In the genomic region with DNA sequence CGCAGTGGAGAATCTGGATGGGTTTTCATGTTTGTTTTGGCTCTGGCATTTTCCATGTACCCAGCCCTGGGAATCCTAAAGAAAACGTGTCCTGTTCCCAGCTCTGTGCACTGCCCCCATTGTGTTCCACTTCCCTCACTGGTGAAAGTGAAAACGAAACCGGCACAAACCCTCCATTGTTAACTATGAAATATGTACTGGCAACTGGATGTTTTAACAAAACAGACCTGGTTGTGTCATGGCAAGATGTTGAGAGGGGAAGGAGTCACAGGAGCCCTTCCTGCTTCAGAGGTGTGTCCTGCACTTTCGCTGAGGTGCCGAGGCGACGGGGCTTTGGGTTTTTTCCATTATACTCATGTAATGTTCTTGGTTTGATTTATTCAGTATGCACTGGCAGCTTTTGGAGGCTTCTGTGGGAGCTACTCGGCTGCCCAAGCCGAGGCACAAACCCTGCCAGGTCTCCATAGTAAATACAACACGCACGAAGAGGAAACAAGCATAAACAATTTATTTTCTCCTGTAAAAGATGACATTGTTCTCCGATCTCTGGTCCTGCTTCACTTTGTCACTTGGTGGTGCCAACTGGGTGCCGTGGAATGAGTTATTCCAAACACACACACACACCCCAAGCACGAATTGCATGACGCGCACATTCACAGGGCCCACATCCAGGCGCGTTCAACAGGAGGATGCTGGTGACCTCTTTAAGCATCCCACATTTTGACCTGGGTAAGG, we compare ENCODE assay signal across 8 cellular contexts.
A peak's percentile ranks its signal among the peaks of the same experiment; 100 is the strongest.
DNase-seq lines count a peak whose midpoint lies in the region; ATAC-seq and TF ChIP-seq lines count a peak whose summit lies in the region.

No MANE protein-coding gene starts in this region.

- H3K9ac ChIP-seq in fibroblast of lung (ENCODE audit: insufficient read depth, low read length), result peak overlapping the region; percentile 36

- H3K9me3 Mint-ChIP-seq in HFFc6 (no peaks in the 10 kb centered on the region), osteocyte (ENCODE audit: unreplicated experiment) (no peaks in the 10 kb centered on the region)

- DNase-seq in DMS153 (lab: John Stamatoyannopoulos, UW), result peak; percentile 61
- peak; percentile 39 for DNase-seq in HFFc6
- DNase-seq in NCI-H2227 treated with DMSO at 0.1 percent for 48 hours (lab: John Stamatoyannopoulos, UW), result peak; percentile 54
- DNase-seq in activated T-cell treated with anti-CD3 and anti-CD28 coated beads for 4 hours, result peak; percentile 35
- DNase-seq in fibroblast of lung (ENCODE audit: low read depth in 2 of 2), result peak; percentile 57 to 85
- DNase-seq in osteocyte (ENCODE audit: extremely low spot score, unreplicated experiment), result no peak
- DNase-seq in thoracic aorta (ENCODE audit: low spot score), result peak; percentile 13
- no peak for DNase-seq in NCI-H446 treated with DMSO at 0.1 percent for 48 hours (lab: John Stamatoyannopoulos, UW)

- H3K79me2 ChIP-seq in fibroblast of lung (ENCODE audit: control insufficient read depth, insufficient read depth, low read length), result peaks cover 26% of the 10 kb centered on the region

- peaks cover 58% of the 10 kb centered on the region for H3K36me3 Mint-ChIP-seq in HFFc6 (ENCODE audit: low read depth)
- no peaks in the 10 kb centered on the region for H3K36me3 Mint-ChIP-seq in osteocyte (ENCODE audit: unreplicated experiment)

- H4K20me1 ChIP-seq in fibroblast of lung (ENCODE audit: control insufficient read depth, extremely low read depth, insufficient read depth, low read length), result no peaks in the 10 kb centered on the region

- H3K4me3 Mint-ChIP-seq in HFFc6, result peak overlapping the region; percentile 87
- peak overlapping the region; percentile 73 for H3K4me3 Mint-ChIP-seq in osteocyte (ENCODE audit: unreplicated experiment)

- H3K4me1 ChIP-seq in fibroblast of lung (ENCODE audit: control insufficient read depth, extremely low read depth, insufficient read depth, low read length), result peaks cover 5% of the 10 kb centered on the region
- peaks cover 10 to 38% of the 10 kb centered on the region in 2 donors for H3K4me1 ChIP-seq in thoracic aorta (ENCODE audit: control insufficient read depth in 1 of 2, low read depth in 2 of 2)

- H3K4me3 ChIP-seq in fibroblast of lung (replicated peaks in 1 of 4; ENCODE audit: control extremely low read depth in 1 of 4, insufficient read depth in 1 of 4, low read depth in 3 of 4, low read length in 4 of 4) (peak overlapping the region; percentile 21 to 58 (median 46)), thoracic aorta (peak overlapping the region; percentile 76)

- H3K4me2 ChIP-seq in fibroblast of lung (ENCODE audit: extremely low read depth, insufficient read depth, low read length), result peak overlapping the region; percentile 85

- peak overlapping the region; percentile 96 for H3K27ac Mint-ChIP-seq in HFFc6
- peak overlapping the region; percentile 99 for H3K27ac Mint-ChIP-seq in osteocyte (ENCODE audit: unreplicated experiment)

- H3K9me3 ChIP-seq in fibroblast of lung (ENCODE audit: control insufficient read depth, insufficient read depth, low read depth, low read length) (no peaks in the 10 kb centered on the region), thoracic aorta (no peaks in the 10 kb centered on the region)

- H3K4me1 Mint-ChIP-seq in HFFc6 (ENCODE audit: low read depth) (peaks cover 90% of the 10 kb centered on the region), osteocyte (ENCODE audit: unreplicated experiment) (peaks cover 70% of the 10 kb centered on the region)

- no peaks in the 10 kb centered on the region for H3K36me3 ChIP-seq in fibroblast of lung (ENCODE audit: control insufficient read depth, insufficient read depth, low read length)
- H3K36me3 ChIP-seq in thoracic aorta, result no peaks in the 10 kb centered on the region

- H2AFZ ChIP-seq in fibroblast of lung (ENCODE audit: low read length), result no peak overlapping the region

- H3K27me3 Mint-ChIP-seq in HFFc6 (ENCODE audit: insufficient read depth), result peaks cover 5% of the 10 kb centered on the region
- H3K27me3 Mint-ChIP-seq in osteocyte (ENCODE audit: unreplicated experiment), result no peaks in the 10 kb centered on the region

- peak; percentile 82 for ATAC-seq in thoracic aorta (ENCODE audit: insufficient number of reproducible peaks, low FRiP score, low read depth)

- TF ChIP-seq CTCF in HFFc6 (IDR thresholded peaks at IDR 0.05), result no peak
- TF ChIP-seq CTCF in fibroblast of lung (conservative IDR thresholded peaks at IDR 0.05 in 1 of 2, IDR thresholded peaks at IDR 0.05 in 1 of 2; ENCODE audit: low read depth in 1 of 2, low read length in 2 of 2), result no peak
- no peak for TF ChIP-seq CTCF in osteocyte (IDR thresholded peaks at IDR 0.05)
- TF ChIP-seq CTCF in thoracic aorta (IDR thresholded peaks at IDR 0.05), result no peak

- peak overlapping the region; percentile 87 for H3K27ac ChIP-seq in fibroblast of lung (ENCODE audit: insufficient read depth, low read length)
- peak overlapping the region; percentile 84 to 94 for H3K27ac ChIP-seq in thoracic aorta

- no peaks in the 10 kb centered on the region for H3K27me3 ChIP-seq in fibroblast of lung (ENCODE audit: control insufficient read depth, insufficient read depth, low read length)
- H3K27me3 ChIP-seq in thoracic aorta (replicated peaks; ENCODE audit: insufficient read depth), result no peaks in the 10 kb centered on the region

Comparison
In these comparisons a context has a peak if more than half of its experiments do, and no peak if none do; other contexts are left out.
1. DNase-seq: peak in DMS153 (single experiment), HFFc6 (single experiment), NCI-H2227 treated with DMSO at 0.1 percent for 48 hours (single experiment), activated T-cell treated with anti-CD3 and anti-CD28 coated beads for 4 hours (single experiment), fibroblast of lung (2 of 2) and thoracic aorta (single experiment); none in osteocyte (single experiment) and NCI-H446 treated with DMSO at 0.1 percent for 48 hours (single experiment).